16 cellular contexts compared by ENCODE assay signal in the genomic region with DNA sequence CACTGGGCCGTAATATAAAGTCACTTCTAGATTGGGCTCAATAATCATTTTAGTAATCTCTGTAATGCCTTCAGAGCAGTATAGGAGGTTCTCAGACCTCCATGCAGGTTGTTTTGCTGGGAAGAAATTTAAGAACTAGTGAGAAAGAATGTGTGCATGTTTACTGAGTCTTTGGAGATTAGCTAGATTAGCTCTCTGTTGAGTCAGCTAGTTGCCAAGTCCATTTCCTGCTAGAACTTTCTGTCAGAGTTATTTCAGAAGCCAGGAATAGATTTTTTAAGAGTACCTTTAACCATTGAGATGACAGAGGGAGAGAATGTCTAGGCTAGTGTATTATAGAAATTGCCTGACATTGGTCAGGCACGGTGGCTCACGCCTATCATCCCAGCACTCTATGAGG. TPM values are rescaled to one million over a fixed set of nuclear protein-coding genes. Genes with fewer than 3 reads are reported as not detected.
A peak's percentile ranks its signal among the peaks of the same experiment; 100 is the strongest.
DNase-seq lines count a peak whose midpoint lies in the region; ATAC-seq and TF ChIP-seq lines count a peak whose summit lies in the region.
"Had no signal": no experiment of that assay in that cellular context is flagged by ENCODE, and none has a peak within 500 bp of the region (broad histone marks: within the 10 kb centered on the region; RNA-seq: fewer than 3 reads in every experiment).

No MANE protein-coding gene starts in this region.

- WGBS in hepatocyte (ENCODE audit: low lambda C conversion rate, missing lambda C conversion rate) = 92% methylated on average over 3 of the region's 3 CpGs

- H2AFZ ChIP-seq in hepatocyte = no peak overlapping the region

- TF ChIP-seq CTCF in cardiac muscle cell (IDR thresholded peaks at IDR 0.05; ENCODE audit: low read depth, low read length) (no peak), astrocyte of the spinal cord (IDR thresholded peaks at IDR 0.05; ENCODE audit: low read depth, low read length) (no peak), hepatocyte (IDR thresholded peaks at IDR 0.05; ENCODE audit: poor library complexity) (no peak), thoracic aorta (IDR thresholded peaks at IDR 0.05) (no peak)

- intact Hi-C loops in Right ventricle myocardium superior (cut with DNase I) = no loop called here

- no peak overlapping the region for H3K4me3 Mint-ChIP-seq in stimulated activated memory B cell treated with anti-CD40 and anti-IgM and Interleukin-4, amounts not matched to agents 10 μg/mL and 1 μg/mL and 100 μg/mL, for 72 hours

- H3K4me1 ChIP-seq in cardiac muscle cell (ENCODE audit: low read depth) (peaks cover 1% of the 10 kb centered on the region), hepatocyte (ENCODE audit: insufficient read depth) (no peaks in the 10 kb centered on the region), thoracic aorta (ENCODE audit: control insufficient read depth in 1 of 2, low read depth in 2 of 2) (peaks cover 7 to 13% of the 10 kb centered on the region in 2 donors)
- H3K4me1 ChIP-seq: A549, tibial nerve had no signal

- no peaks in the 10 kb centered on the region for H3K27me3 ChIP-seq in cardiac muscle cell
- no peaks in the 10 kb centered on the region for H3K27me3 ChIP-seq in hepatocyte
- no peaks in the 10 kb centered on the region for H3K27me3 ChIP-seq in thoracic aorta (replicated peaks; ENCODE audit: insufficient read depth)
- H3K27me3 ChIP-seq: gastrocnemius medialis, tibial nerve had no signal

- H3K36me3 ChIP-seq in cardiac muscle cell (peaks cover 8% of the 10 kb centered on the region), hepatocyte (replicated peaks; ENCODE audit: insufficient read depth, low read depth) (no peaks in the 10 kb centered on the region), thoracic aorta (no peaks in the 10 kb centered on the region)

- no peaks in the 10 kb centered on the region for H3K79me2 ChIP-seq in hepatocyte

- peaks cover 57% of the 10 kb centered on the region for H3K36me3 Mint-ChIP-seq in stimulated activated memory B cell treated with anti-CD40 and anti-IgM and Interleukin-4, amounts not matched to agents 10 μg/mL and 1 μg/mL and 100 μg/mL, for 72 hours

- DNase-seq in cardiac muscle cell (ENCODE audit: low read depth in 1 of 2, low spot score in 1 of 2) (peak in 1 of 2 donors; percentile 61), Right ventricle myocardium superior (no peak), astrocyte of the spinal cord (ENCODE audit: low read depth, low spot score) (peak; percentile 20), hepatocyte (ENCODE audit: low spot score) (peak; percentile 28), thoracic aorta (ENCODE audit: low spot score) (no peak), NCI-H345 (lab: John Stamatoyannopoulos, UW) (no peak)
- DNase-seq: effector CD4-positive, alpha-beta T cell; gastrocnemius medialis; NCI-H2107; NCI-H774; SW 1271 had no signal

- ATAC-seq in Right ventricle myocardium superior (ENCODE audit: poor library complexity) (no peak), thoracic aorta (ENCODE audit: insufficient number of reproducible peaks, low FRiP score, low read depth) (peak; percentile 55), HG02678 (IDR thresholded peaks at IDR 0.05; ENCODE audit: unreplicated experiment) (no peak)
- ATAC-seq in stimulated activated memory B cell treated with anti-CD40 and anti-IgM and Interleukin-4, amounts not matched to agents 10 μg/mL and 1 μg/mL and 100 μg/mL, for 72 hours = no peak
- ATAC-seq: A549, gastrocnemius medialis, GM12878 had no signal

- no peaks in the 10 kb centered on the region for H4K20me1 ChIP-seq in hepatocyte (ENCODE audit: insufficient read depth, poor library complexity, severe bottlenecking)

- H3K4me3 ChIP-seq in cardiac muscle cell (no peak overlapping the region), astrocyte of the spinal cord (ENCODE audit: low read depth, low read length) (no peak overlapping the region), hepatocyte (no peak overlapping the region), thoracic aorta (no peak overlapping the region)
- H3K4me3 ChIP-seq: A549, gastrocnemius medialis, GM12878, tibial nerve had no signal

- no peaks in the 10 kb centered on the region for H3K4me1 Mint-ChIP-seq in stimulated activated memory B cell treated with anti-CD40 and anti-IgM and Interleukin-4, amounts not matched to agents 10 μg/mL and 1 μg/mL and 100 μg/mL, for 72 hours

- in situ Hi-C loops in astrocyte of the spinal cord (cut with HindIII; ENCODE audit: low sequenced_read_pairs) = no loop called here

- H3K27ac ChIP-seq in cardiac muscle cell (peak overlapping the region; percentile 68), hepatocyte (peak overlapping the region; percentile 34), thoracic aorta (peak overlapping the region; percentile 57 to 61)
- H3K27ac ChIP-seq: A549, gastrocnemius medialis, tibial nerve had no signal

- no peaks in the 10 kb centered on the region for H3K9me3 Mint-ChIP-seq in stimulated activated memory B cell treated with anti-CD40 and anti-IgM and Interleukin-4, amounts not matched to agents 10 μg/mL and 1 μg/mL and 100 μg/mL, for 72 hours

- H3K4me2 ChIP-seq in hepatocyte = no peak overlapping the region
- H3K4me2 ChIP-seq: A549 had no signal

- H3K27ac Mint-ChIP-seq in stimulated activated memory B cell treated with anti-CD40 and anti-IgM and Interleukin-4, amounts not matched to agents 10 μg/mL and 1 μg/mL and 100 μg/mL, for 72 hours = no peak overlapping the region

- H3K9me3 ChIP-seq in cardiac muscle cell (ENCODE audit: low read depth) (no peaks in the 10 kb centered on the region), hepatocyte (ENCODE audit: low read depth) (no peaks in the 10 kb centered on the region), thoracic aorta (no peaks in the 10 kb centered on the region)
- H3K9me3 ChIP-seq: A549, gastrocnemius medialis, tibial nerve had no signal

- H3K27me3 Mint-ChIP-seq in stimulated activated memory B cell treated with anti-CD40 and anti-IgM and Interleukin-4, amounts not matched to agents 10 μg/mL and 1 μg/mL and 100 μg/mL, for 72 hours = no peaks in the 10 kb centered on the region

- no peaks in the 10 kb centered on the region for H3K9me2 ChIP-seq in hepatocyte (replicated peaks; ENCODE audit: insufficient read depth)

RNA-seq across cellular contexts. Expression of a gene that starts 33.3 kb away (rescaled TPM):
- total RNA-seq in cardiac muscle cell (19.2 and 21.5 TPM in 2 replicates), Right ventricle myocardium superior (17.9 TPM), hepatocyte (24.2 and 27.5 TPM in 2 replicates), thoracic aorta (10 to 100 TPM in 1 of 2 donors, 1 to 10 TPM in 1; 7.3 to 13.8 TPM)
- polyA plus RNA-seq in cardiac muscle cell (32.2 and 40.8 TPM in 2 replicates), hepatocyte (19.6 and 20.9 TPM in 2 replicates)

RNA-seq across cellular contexts. Expression of a gene that starts 33.5 kb away (rescaled TPM):
- 30.7 and 42.1 TPM in 2 replicates for total RNA-seq in cardiac muscle cell
- polyA plus RNA-seq in cardiac muscle cell = 77.4 and 83.3 TPM in 2 replicates
- total RNA-seq in Right ventricle myocardium superior = 16.8 TPM
- 53.2 and 55.7 TPM in 2 replicates for total RNA-seq in hepatocyte
- 64.2 and 75.0 TPM in 2 replicates for polyA plus RNA-seq in hepatocyte
- 10 to 100 TPM; 21.4 to 25.0 TPM for total RNA-seq in thoracic aorta

Comparison
In these comparisons a context has a peak if more than half of its experiments do, and no peak if none do; other contexts are left out.
1. DNase-seq: peak in astrocyte of the spinal cord (single experiment) and hepatocyte (single experiment); none in Right ventricle myocardium superior (single experiment), thoracic aorta (single experiment) and NCI-H345 (single experiment).
2. Peak in every context shown above with its lines, with median percentiles within 50 percentile points of each other: H3K27ac ChIP-seq.